Comparison of ENCODE assay signal across 20 cellular contexts in the genomic region with DNA sequence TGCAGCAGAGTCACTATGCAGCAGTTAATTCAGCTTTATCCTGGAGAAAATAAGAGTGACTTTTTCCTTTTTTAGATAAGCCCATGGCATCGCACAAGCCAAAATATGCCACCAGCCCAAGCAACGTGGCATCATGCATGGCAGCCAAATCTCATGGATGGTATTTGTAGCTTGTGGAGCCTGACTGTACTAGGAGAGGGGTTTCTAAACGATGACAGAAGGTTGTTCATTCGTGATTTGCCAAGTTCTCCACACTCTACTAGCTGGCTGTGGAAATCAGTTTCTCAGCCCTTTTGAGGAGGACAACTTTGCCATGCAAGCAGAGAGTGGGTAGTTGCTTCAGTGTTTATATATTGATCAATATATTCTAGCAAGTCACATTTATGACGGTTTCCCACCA. TPM values are rescaled to one million over a fixed set of nuclear protein-coding genes. Genes with fewer than 3 reads are reported as not detected.
DNase-seq lines count a peak whose midpoint lies in the region; ATAC-seq, FAIRE-seq and TF ChIP-seq lines count a peak whose summit lies in the region.
"Had no signal": no experiment of that assay in that cellular context is flagged by ENCODE, and none has a peak within 500 bp of the region (broad histone marks: within the 10 kb centered on the region; RNA-seq: fewer than 3 reads in every experiment).

No MANE protein-coding gene starts in this region.

- H3K27ac Mint-ChIP-seq in central memory CD8-positive, alpha-beta T cell (ENCODE audit: low read depth) = peak overlapping the region; percentile 53
- peak overlapping the region; percentile 51 for H3K27ac Mint-ChIP-seq in nephron progenitor cell
- no peak overlapping the region for H3K27ac Mint-ChIP-seq in activated T-cell treated with anti-CD3 and anti-CD28 coated beads, Interleukin-2, amount 50 U/mL, for 72 hours
- H3K27ac Mint-ChIP-seq: B cell; CD4-positive, CD25-positive, alpha-beta regulatory T cell; CD8-positive, alpha-beta T cell had no signal

- H3K4me3 ChIP-seq in HEK293 (ENCODE audit: low read depth, low read length) = no peak overlapping the region
- H3K4me3 ChIP-seq: BLaER1, GM12878, GM23248 had no signal

- no peaks in the 10 kb centered on the region for H3K27me3 Mint-ChIP-seq in central memory CD8-positive, alpha-beta T cell
- H3K27me3 Mint-ChIP-seq in nephron progenitor cell (ENCODE audit: low read depth, poor library complexity) = no peaks in the 10 kb centered on the region
- no peaks in the 10 kb centered on the region for H3K27me3 Mint-ChIP-seq in activated T-cell treated with anti-CD3 and anti-CD28 coated beads, Interleukin-2, amount 50 U/mL, for 72 hours (ENCODE audit: low read depth)
- H3K27me3 Mint-ChIP-seq: B cell; CD4-positive, CD25-positive, alpha-beta regulatory T cell had no signal

- H3K4me3 Mint-ChIP-seq in central memory CD8-positive, alpha-beta T cell = no peak overlapping the region
- no peak overlapping the region for H3K4me3 Mint-ChIP-seq in nephron progenitor cell
- H3K4me3 Mint-ChIP-seq in activated T-cell treated with anti-CD3 and anti-CD28 coated beads, Interleukin-2, amount 50 U/mL, for 72 hours = no peak overlapping the region
- H3K4me3 Mint-ChIP-seq: B cell; CD4-positive, CD25-positive, alpha-beta regulatory T cell; CD8-positive, alpha-beta T cell had no signal

- H3K4me1 ChIP-seq in HEK293 (ENCODE audit: control insufficient read depth, insufficient read depth, low read length) = peaks cover 33% of the 10 kb centered on the region

- H3K9me3 Mint-ChIP-seq in central memory CD8-positive, alpha-beta T cell = no peaks in the 10 kb centered on the region
- no peaks in the 10 kb centered on the region for H3K9me3 Mint-ChIP-seq in nephron progenitor cell
- no peaks in the 10 kb centered on the region for H3K9me3 Mint-ChIP-seq in activated T-cell treated with anti-CD3 and anti-CD28 coated beads, Interleukin-2, amount 50 U/mL, for 72 hours
- H3K9me3 Mint-ChIP-seq: CD4-positive, CD25-positive, alpha-beta regulatory T cell; CD8-positive, alpha-beta T cell had no signal

- H3K9me3 ChIP-seq in HEK293 (ENCODE audit: control insufficient read depth, insufficient read depth, low read depth, low read length) = no peaks in the 10 kb centered on the region
- H3K9me3 ChIP-seq: BLaER1, Caco-2 had no signal

- CTCF ChIA-PET in HEK293 (lab: Yijun Ruan, JAX) = interaction anchor here (0.7 kb wide), 1 partner anchor 215 kb away, joined by 3 read pairs; no protein-coding TSS in a partner anchor

- no peaks in the 10 kb centered on the region for H3K4me1 Mint-ChIP-seq in central memory CD8-positive, alpha-beta T cell
- H3K4me1 Mint-ChIP-seq in nephron progenitor cell = peaks cover 57% of the 10 kb centered on the region
- H3K4me1 Mint-ChIP-seq in activated T-cell treated with anti-CD3 and anti-CD28 coated beads, Interleukin-2, amount 50 U/mL, for 72 hours (ENCODE audit: low read depth) = no peaks in the 10 kb centered on the region
- H3K4me1 Mint-ChIP-seq: CD4-positive, CD25-positive, alpha-beta regulatory T cell had no signal

- no peak for TF ChIP-seq CTCF in HEK293 (tag by site-specific recombination; IDR thresholded peaks at IDR 0.05)
- TF ChIP-seq CTCF in nephron progenitor cell (IDR thresholded peaks at IDR 0.05) = no peak

- no peak overlapping the region for H3K27ac ChIP-seq in HEK293 (ENCODE audit: extremely low read depth, low read depth, low read length)
- H3K27ac ChIP-seq: BLaER1, C4-2B, GM23248 had no signal

- POLR2A ChIA-PET in HEK293 (lab: Yijun Ruan, JAX) = interaction anchor here (0.6 kb wide), 1 partner anchor 188 kb away, joined by 5 read pairs; no protein-coding TSS in a partner anchor

- peaks cover 4 to 26% of the 10 kb centered on the region in 2 experiments; a peak in 2 of 3 replicates for H3K36me3 ChIP-seq in HEK293 (ENCODE audit: control insufficient read depth in 2 of 2, insufficient read depth in 1 of 2, low read length in 2 of 2)

- ATAC-seq in central memory CD8-positive, alpha-beta T cell (replicated peaks; ENCODE audit: extremely low read depth, poor library complexity, severe bottlenecking) = no peak
- ATAC-seq in activated T-cell treated with anti-CD3 and anti-CD28 coated beads, Interleukin-2, amount 50 U/mL, for 72 hours (replicated peaks in 1 of 2) = no peak
- ATAC-seq: CD8-positive, alpha-beta T cell; GM12878 had no signal

- FAIRE-seq in GM19239 (lab: Jason Lieb, UNC) = no peak
- FAIRE-seq: GM12878, H1 had no signal

- peaks cover 28% of the 10 kb centered on the region for H3K36me3 Mint-ChIP-seq in central memory CD8-positive, alpha-beta T cell (ENCODE audit: insufficient read depth)
- H3K36me3 Mint-ChIP-seq in nephron progenitor cell (ENCODE audit: low read depth) = peaks cover 13% of the 10 kb centered on the region
- peaks cover 1 to 2% of the 10 kb centered on the region in 2 donors for H3K36me3 Mint-ChIP-seq in activated T-cell treated with anti-CD3 and anti-CD28 coated beads, Interleukin-2, amount 50 U/mL, for 72 hours (ENCODE audit: insufficient read depth in 2 of 2)

- DNase-seq in central memory CD8-positive, alpha-beta T cell (ENCODE audit: low spot score in 2 of 2) = no peak
- DNase-seq in nephron progenitor cell (no peak), pons (ENCODE audit: low spot score) (no peak), GM19239 (ENCODE audit: insufficient read length, low spot score) (no peak)
- no peak for DNase-seq in activated T-cell treated with anti-CD3 and anti-CD28 coated beads, Interleukin-2, amount 50 U/mL, for 72 hours
- DNase-seq: Caco-2; CD4-positive, CD25-positive, alpha-beta regulatory T cell; CD8-positive, alpha-beta T cell; DMS153; DND-41; GDM1; GM23248; H7; HCEC 1CT had no signal

TF ChIP-seq in HEK293, 187 proteins besides CTCF, POLR2A, EP300 and RAD21:
- no peak for TF ChIP-seq ZBTB7A (tag by site-specific recombination; IDR thresholded peaks at IDR 0.05; ENCODE audit: low read depth)
- TF ChIP-seq ZNF585B (tag by site-specific recombination; IDR thresholded peaks at IDR 0.05) = no peak
- no peak for TF ChIP-seq OSR2 (tag by site-specific recombination; IDR thresholded peaks at IDR 0.05)
- TF ChIP-seq ZBTB17 (tag by site-specific recombination; IDR thresholded peaks at IDR 0.05) = peak; percentile 75
- no peak for TF ChIP-seq SETDB1 (IDR thresholded peaks at IDR 0.05; ENCODE audit: insufficient read length, low read length)
- TF ChIP-seq ZNF549 (tag by site-specific recombination; IDR thresholded peaks at IDR 0.05) = no peak
- no peak for TF ChIP-seq ZNF37A (tag by site-specific recombination; IDR thresholded peaks at IDR 0.05)
- TF ChIP-seq ZNF544 (tag by site-specific recombination; IDR thresholded peaks at IDR 0.05) = no peak
- TF ChIP-seq, protein P1, sequence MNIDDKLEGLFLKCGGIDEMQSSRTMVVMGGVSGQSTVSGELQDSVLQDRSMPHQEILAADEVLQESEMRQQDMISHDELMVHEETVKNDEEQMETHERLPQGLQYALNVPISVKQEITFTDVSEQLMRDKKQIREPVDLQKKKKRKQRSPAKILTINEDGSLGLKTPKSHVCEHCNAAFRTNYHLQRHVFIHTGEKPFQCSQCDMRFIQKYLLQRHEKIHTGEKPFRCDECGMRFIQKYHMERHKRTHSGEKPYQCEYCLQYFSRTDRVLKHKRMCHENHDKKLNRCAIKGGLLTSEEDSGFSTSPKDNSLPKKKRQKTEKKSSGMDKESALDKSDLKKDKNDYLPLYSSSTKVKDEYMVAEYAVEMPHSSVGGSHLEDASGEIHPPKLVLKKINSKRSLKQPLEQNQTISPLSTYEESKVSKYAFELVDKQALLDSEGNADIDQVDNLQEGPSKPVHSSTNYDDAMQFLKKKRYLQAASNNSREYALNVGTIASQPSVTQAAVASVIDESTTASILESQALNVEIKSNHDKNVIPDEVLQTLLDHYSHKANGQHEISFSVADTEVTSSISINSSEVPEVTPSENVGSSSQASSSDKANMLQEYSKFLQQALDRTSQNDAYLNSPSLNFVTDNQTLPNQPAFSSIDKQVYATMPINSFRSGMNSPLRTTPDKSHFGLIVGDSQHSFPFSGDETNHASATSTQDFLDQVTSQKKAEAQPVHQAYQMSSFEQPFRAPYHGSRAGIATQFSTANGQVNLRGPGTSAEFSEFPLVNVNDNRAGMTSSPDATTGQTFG (tag by site-specific recombination; IDR thresholded peaks at IDR 0.05; ENCODE audit: borderline replicate concordance) = no peak

RNA-seq across cellular contexts. Expression of a gene that starts 41.4 kb away (rescaled TPM):
- total RNA-seq in activated T-cell treated with anti-CD3 and anti-CD28 coated beads, Interleukin-2, amount 50 U/mL, for 72 hours = 10 to 100 TPM; 45.4 to 47.9 TPM

RNA-seq across cellular contexts. Expression of a gene that starts 45.3 kb away (rescaled TPM):
- 10 to 100 TPM; 20.2 to 32.1 TPM for total RNA-seq in activated T-cell treated with anti-CD3 and anti-CD28 coated beads, Interleukin-2, amount 50 U/mL, for 72 hours

RNA-seq across cellular contexts. Expression of a gene that starts 45.4 kb away (rescaled TPM):
- total RNA-seq in activated T-cell treated with anti-CD3 and anti-CD28 coated beads, Interleukin-2, amount 50 U/mL, for 72 hours = 10 to 100 TPM; 32.4 to 34.5 TPM
